ENCODE assay signal across 10 cellular contexts in the genomic region with DNA sequence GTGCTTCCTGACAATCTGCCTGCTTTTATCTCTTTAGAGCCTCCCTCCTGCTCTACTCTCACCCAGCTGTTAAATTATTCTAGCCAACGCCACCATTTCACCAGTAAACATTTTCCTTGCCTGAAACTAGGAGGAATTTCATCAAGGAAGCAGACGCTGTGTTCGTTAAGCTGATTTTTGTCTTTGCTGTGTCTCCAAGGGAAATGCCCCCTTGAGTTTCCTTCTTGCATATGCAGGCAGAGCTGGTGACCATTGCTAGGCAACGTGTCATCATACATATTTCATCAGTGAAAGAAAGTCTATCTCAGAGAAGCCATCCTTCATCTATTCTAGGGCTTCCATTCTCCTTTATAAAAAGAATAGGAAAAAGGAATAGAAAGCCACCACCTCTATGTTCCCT.
DNase-seq lines count a peak whose midpoint lies in the region; ATAC-seq and TF ChIP-seq lines count a peak whose summit lies in the region.
"Had no signal": no experiment of that assay in that cellular context is flagged by ENCODE, and none has a peak within 500 bp of the region (broad histone marks: within the 10 kb centered on the region; RNA-seq: fewer than 3 reads in every experiment).

No MANE protein-coding gene starts in this region.

- H3K4me3 Mint-ChIP-seq in activated naive CD8-positive, alpha-beta T cell treated with anti-CD3 and anti-CD28 coated beads, Interleukin-2, amount 50 U/mL, for 24 hours: no peak overlapping the region

- CTCF ChIA-PET in A673 (lab: Charles Lee): no interaction called here

- H3K27me3 ChIP-seq in A673 (replicated peaks; ENCODE audit: insufficient read depth, low read depth, low read length, poor library complexity): no peaks in the 10 kb centered on the region

- H3K36me3 Mint-ChIP-seq in activated naive CD8-positive, alpha-beta T cell treated with anti-CD3 and anti-CD28 coated beads, Interleukin-2, amount 50 U/mL, for 24 hours (ENCODE audit: low read depth): no peaks in the 10 kb centered on the region

- no peaks in the 10 kb centered on the region for H3K36me3 ChIP-seq in A673 (ENCODE audit: insufficient read depth, low read length, poor library complexity, severe bottlenecking)

- no peak for ATAC-seq in omental fat pad (ENCODE audit: low FRiP score)
- no peak for ATAC-seq in GM18511 (IDR thresholded peaks at IDR 0.05; ENCODE audit: unreplicated experiment)
- ATAC-seq in activated naive CD8-positive, alpha-beta T cell treated with anti-CD3 and anti-CD28 coated beads, Interleukin-2, amount 50 U/mL, for 24 hours: no peak

- DNase-seq in A673 (ENCODE audit: low spot score) (peak; percentile 75), GM12864 (ENCODE audit: low read depth) (no peak), NCI-H69 (lab: John Stamatoyannopoulos, UW) (peak; percentile 7), foreskin melanocyte (peak; percentile 47), omental fat pad (ENCODE audit: low spot score) (no peak)
- DNase-seq in activated naive CD8-positive, alpha-beta T cell treated with anti-CD3 and anti-CD28 coated beads, Interleukin-2, amount 50 U/mL, for 24 hours: no peak
- DNase-seq in activated effector memory CD4-positive, alpha-beta T cell treated with anti-CD3 and anti-CD28 coated beads, Interleukin-2, amount 50 U/mL, for 16 hours: no peak
- DNase-seq: dermis blood vessel endothelial cell, DMS153 had no signal

- POLR2A ChIA-PET in A673 (lab: Charles Lee; ENCODE audit: low non-redundant PET): no interaction called here

- no peaks in the 10 kb centered on the region for H3K9me3 ChIP-seq in A673 (ENCODE audit: low read depth, low read length, poor library complexity, severe bottlenecking)

- H3K27ac Mint-ChIP-seq in activated naive CD8-positive, alpha-beta T cell treated with anti-CD3 and anti-CD28 coated beads, Interleukin-2, amount 50 U/mL, for 24 hours: no peak overlapping the region

- no peak overlapping the region for H3K27ac ChIP-seq in A673 (ENCODE audit: low read depth, low read length, poor library complexity, severe bottlenecking)

- intact Hi-C loops in A673 (cut with micrococcal nuclease; ENCODE audit: unreplicated experiment): no loop called here

- TF ChIP-seq CTCF in A673 (conservative IDR thresholded peaks at IDR 0.05; ENCODE audit: low read depth, low read length) (peak; percentile 49; the same call in 1 of the 2 replicates), GM12864 (IDR thresholded peaks at IDR 0.05; ENCODE audit: low read depth, low read length, missing control alignments) (peak; percentile 30), omental fat pad (IDR thresholded peaks at IDR 0.05) (no peak)

- peaks cover 5% of the 10 kb centered on the region for H3K27me3 Mint-ChIP-seq in activated naive CD8-positive, alpha-beta T cell treated with anti-CD3 and anti-CD28 coated beads, Interleukin-2, amount 50 U/mL, for 24 hours

- no TSS peak for BruUV-seq in A673 (replicated peaks; lab: Mats Ljungman, UMichigan)

- peaks cover 3% of the 10 kb centered on the region for H3K9me3 Mint-ChIP-seq in activated naive CD8-positive, alpha-beta T cell treated with anti-CD3 and anti-CD28 coated beads, Interleukin-2, amount 50 U/mL, for 24 hours

- no peaks in the 10 kb centered on the region for H3K4me1 ChIP-seq in A673 (ENCODE audit: insufficient read depth, low read length, poor library complexity, severe bottlenecking)

- H3K4me1 Mint-ChIP-seq in activated naive CD8-positive, alpha-beta T cell treated with anti-CD3 and anti-CD28 coated beads, Interleukin-2, amount 50 U/mL, for 24 hours: no peaks in the 10 kb centered on the region

- H3K4me3 ChIP-seq in A673 (ENCODE audit: low read depth, low read length, poor library complexity, severe bottlenecking) (no peak overlapping the region), GM12864 (ENCODE audit: low read depth, low read length) (no peak overlapping the region)

Comparison
In these comparisons a context has a peak if more than half of its experiments do, and no peak if none do; other contexts are left out.
1. DNase-seq: peak in A673 (single experiment), NCI-H69 (single experiment) and foreskin melanocyte (single experiment); none in GM12864 (single experiment), omental fat pad (single experiment), activated naive CD8-positive, alpha-beta T cell treated with anti-CD3 and anti-CD28 coated beads, Interleukin-2, amount 50 U/mL, for 24 hours (single experiment) and activated effector memory CD4-positive, alpha-beta T cell treated with anti-CD3 and anti-CD28 coated beads, Interleukin-2, amount 50 U/mL, for 16 hours (single experiment).
2. CTCF ChIP-seq: peak in A673 (single experiment) and GM12864 (single experiment); none in omental fat pad (0 of 3).